ENCODE assay signal across 23 cellular contexts in the genomic region with DNA sequence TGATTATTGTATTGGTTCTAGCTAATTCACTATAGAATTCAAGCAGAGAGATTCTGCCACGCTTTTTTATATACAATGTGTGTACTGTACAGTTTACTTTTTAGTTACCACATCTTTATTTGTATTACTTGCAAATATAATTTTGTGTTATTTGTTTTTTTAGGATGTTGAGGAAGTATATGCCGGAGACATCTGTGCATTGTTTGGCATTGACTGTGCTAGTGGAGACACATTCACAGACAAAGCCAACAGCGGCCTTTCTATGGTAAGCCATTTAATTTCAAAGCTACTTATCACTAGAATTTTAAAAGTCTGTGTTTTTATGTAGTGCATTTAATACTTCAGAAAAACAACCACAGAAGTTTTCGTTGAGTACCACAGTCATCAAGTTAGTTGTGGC.
"Had no signal": no experiment of that assay in that cellular context is flagged by ENCODE, and none has a peak within 500 bp of the region (broad histone marks: within the 10 kb centered on the region; RNA-seq: fewer than 3 reads in every experiment).

No MANE protein-coding gene starts in this region.

- H3K27ac ChIP-seq: coronary artery, foreskin keratinocyte, parathyroid adenoma, spleen, thoracic aorta had no signal

- H3K9me3 ChIP-seq: lower lobe of right lung, prostate gland, spleen, thoracic aorta, transverse colon had no signal

- H3K4me3 ChIP-seq: coronary artery, lower lobe of right lung, prostate gland, spleen, thoracic aorta, transverse colon had no signal

- ATAC-seq: left lobe of liver; naive thymus-derived CD4-positive, alpha-beta T cell; sciatic nerve; stimulated activated memory B cell treated with anti-CD40 and anti-IgM and Interleukin-4, amounts not matched to agents 10 μg/mL and 1 μg/mL and 100 μg/mL, for 72 hours had no signal

- H3K36me3 ChIP-seq: prostate gland had no signal

- H3K27me3 ChIP-seq: foreskin keratinocyte, spleen, transverse colon had no signal

- DNase-seq: central memory CD4-positive, alpha-beta T cell; effector memory CD4-positive, alpha-beta T cell; foreskin keratinocyte; head of caudate nucleus; hypothalamus; kidney glomerular epithelial cell; lower lobe of right lung; mesenchymal stem cell; midbrain; naive thymus-derived CD4-positive, alpha-beta T cell; nephron progenitor cell; spleen; stimulated activated CD4-positive, alpha-beta T cell treated with anti-CD3 and anti-CD28 coated beads, Interleukin-15, amount 100 ng/mL, for 24 hours; stimulated activated CD4-positive, alpha-beta T cell treated with anti-CD3 and anti-CD28 coated beads, Interleukin-1b, Interleukin-23, amount 100 ng/mL, for 48 hours; stimulated activated CD4-positive, alpha-beta T cell treated with anti-CD3 and anti-CD28 coated beads, Interleukin-4, amount 100 ng/mL, for 24 hours; transverse colon had no signal

- H2AFZ ChIP-seq: parathyroid adenoma had no signal

- H3K9ac ChIP-seq: parathyroid adenoma had no signal

- H3K4me1 ChIP-seq: foreskin keratinocyte, parathyroid adenoma, prostate gland had no signal
